ENCODE assay signal across 1 cellular context in genomic region chr2:63993871-63994270, GRCh38.
TF ChIP-seq lines count a peak whose summit lies in the region.

No MANE protein-coding gene starts in this region.

TF ChIP-seq in HepG2, 621 proteins besides CTCF, POLR2A, EP300 and RAD21 (continued from another document):
- TF ChIP-seq, protein P1, sequence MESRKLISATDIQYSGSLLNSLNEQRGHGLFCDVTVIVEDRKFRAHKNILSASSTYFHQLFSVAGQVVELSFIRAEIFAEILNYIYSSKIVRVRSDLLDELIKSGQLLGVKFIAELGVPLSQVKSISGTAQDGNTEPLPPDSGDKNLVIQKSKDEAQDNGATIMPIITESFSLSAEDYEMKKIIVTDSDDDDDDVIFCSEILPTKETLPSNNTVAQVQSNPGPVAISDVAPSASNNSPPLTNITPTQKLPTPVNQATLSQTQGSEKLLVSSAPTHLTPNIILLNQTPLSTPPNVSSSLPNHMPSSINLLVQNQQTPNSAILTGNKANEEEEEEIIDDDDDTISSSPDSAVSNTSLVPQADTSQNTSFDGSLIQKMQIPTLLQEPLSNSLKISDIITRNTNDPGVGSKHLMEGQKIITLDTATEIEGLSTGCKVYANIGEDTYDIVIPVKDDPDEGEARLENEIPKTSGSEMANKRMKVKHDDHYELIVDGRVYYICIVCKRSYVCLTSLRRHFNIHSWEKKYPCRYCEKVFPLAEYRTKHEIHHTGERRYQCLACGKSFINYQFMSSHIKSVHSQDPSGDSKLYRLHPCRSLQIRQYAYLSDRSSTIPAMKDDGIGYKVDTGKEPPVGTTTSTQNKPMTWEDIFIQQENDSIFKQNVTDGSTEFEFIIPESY (CRISPR knock-in tag; IDR thresholded peaks at IDR 0.05), result peak; percentile 35; the same call in 1 of the 2 replicates
- TF ChIP-seq, protein P2, sequence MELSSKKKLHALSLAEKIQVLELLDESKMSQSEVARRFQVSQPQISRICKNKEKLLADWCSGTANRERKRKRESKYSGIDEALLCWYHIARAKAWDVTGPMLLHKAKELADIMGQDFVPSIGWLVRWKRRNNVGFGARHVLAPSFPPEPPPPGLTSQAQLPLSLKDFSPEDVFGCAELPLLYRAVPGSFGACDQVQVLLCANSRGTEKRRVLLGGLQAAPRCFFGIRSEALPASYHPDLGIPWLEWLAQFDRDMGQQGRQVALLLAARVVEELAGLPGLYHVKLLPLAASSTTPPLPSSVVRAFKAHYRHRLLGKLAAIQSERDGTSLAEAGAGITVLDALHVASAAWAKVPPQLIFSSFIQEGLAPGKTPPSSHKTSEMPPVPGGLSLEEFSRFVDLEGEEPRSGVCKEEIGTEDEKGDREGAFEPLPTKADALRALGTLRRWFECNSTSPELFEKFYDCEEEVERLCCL (CRISPR knock-in tag; IDR thresholded peaks at IDR 0.05; ENCODE audit: borderline replicate concordance), result peak; percentile 45; the same call in 1 of the 2 replicates
- TF ChIP-seq ATF1 (CRISPR knock-in tag; IDR thresholded peaks at IDR 0.05) (no peak), ZEB1 (IDR thresholded peaks at IDR 0.05; ENCODE audit: insufficient replicate concordance, low read depth) (no peak), NFYC (CRISPR knock-in tag; IDR thresholded peaks at IDR 0.05) (no peak), ZNF136 (CRISPR knock-in tag; IDR thresholded peaks at IDR 0.05; ENCODE audit: low read depth) (0 out of 2 replicates have a peak, but pooled peaks have one; percentile 17), HIVEP1 (CRISPR knock-in tag; IDR thresholded peaks at IDR 0.05) (no peak), RFX5 (IDR thresholded peaks at IDR 0.05; ENCODE audit: low read depth, low read length) (no peak), ZNF841 (CRISPR knock-in tag; IDR thresholded peaks at IDR 0.05; ENCODE audit: borderline replicate concordance) (no peak), PRPF4 (IDR thresholded peaks at IDR 0.05; ENCODE audit: low read depth, low read length, poor library complexity, severe bottlenecking) (peak; percentile 7)
- TF ChIP-seq, protein P3, sequence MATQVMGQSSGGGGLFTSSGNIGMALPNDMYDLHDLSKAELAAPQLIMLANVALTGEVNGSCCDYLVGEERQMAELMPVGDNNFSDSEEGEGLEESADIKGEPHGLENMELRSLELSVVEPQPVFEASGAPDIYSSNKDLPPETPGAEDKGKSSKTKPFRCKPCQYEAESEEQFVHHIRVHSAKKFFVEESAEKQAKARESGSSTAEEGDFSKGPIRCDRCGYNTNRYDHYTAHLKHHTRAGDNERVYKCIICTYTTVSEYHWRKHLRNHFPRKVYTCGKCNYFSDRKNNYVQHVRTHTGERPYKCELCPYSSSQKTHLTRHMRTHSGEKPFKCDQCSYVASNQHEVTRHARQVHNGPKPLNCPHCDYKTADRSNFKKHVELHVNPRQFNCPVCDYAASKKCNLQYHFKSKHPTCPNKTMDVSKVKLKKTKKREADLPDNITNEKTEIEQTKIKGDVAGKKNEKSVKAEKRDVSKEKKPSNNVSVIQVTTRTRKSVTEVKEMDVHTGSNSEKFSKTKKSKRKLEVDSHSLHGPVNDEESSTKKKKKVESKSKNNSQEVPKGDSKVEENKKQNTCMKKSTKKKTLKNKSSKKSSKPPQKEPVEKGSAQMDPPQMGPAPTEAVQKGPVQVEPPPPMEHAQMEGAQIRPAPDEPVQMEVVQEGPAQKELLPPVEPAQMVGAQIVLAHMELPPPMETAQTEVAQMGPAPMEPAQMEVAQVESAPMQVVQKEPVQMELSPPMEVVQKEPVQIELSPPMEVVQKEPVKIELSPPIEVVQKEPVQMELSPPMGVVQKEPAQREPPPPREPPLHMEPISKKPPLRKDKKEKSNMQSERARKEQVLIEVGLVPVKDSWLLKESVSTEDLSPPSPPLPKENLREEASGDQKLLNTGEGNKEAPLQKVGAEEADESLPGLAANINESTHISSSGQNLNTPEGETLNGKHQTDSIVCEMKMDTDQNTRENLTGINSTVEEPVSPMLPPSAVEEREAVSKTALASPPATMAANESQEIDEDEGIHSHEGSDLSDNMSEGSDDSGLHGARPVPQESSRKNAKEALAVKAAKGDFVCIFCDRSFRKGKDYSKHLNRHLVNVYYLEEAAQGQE (IDR thresholded peaks at IDR 0.05; ENCODE audit: borderline replicate concordance in 1 of 2, low read depth in 1 of 2, low read length in 2 of 2), result no peak
- TF ChIP-seq, protein P4, sequence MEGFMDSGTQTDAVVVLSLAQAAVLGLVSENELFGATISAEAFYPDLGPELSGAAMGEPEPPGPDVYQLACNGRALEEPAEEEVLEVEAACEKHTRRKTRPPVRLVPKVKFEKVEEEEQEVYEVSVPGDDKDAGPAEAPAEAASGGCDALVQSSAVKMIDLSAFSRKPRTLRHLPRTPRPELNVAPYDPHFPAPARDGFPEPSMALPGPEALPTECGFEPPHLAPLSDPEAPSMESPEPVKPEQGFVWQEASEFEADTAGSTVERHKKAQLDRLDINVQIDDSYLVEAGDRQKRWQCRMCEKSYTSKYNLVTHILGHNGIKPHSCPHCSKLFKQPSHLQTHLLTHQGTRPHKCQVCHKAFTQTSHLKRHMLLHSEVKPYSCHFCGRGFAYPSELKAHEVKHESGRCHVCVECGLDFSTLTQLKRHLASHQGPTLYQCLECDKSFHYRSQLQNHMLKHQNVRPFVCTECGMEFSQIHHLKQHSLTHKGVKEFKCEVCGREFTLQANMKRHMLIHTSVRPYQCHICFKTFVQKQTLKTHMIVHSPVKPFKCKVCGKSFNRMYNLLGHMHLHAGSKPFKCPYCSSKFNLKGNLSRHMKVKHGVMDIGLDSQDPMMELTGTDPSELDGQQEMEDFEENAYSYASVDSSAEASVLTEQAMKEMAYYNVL (CRISPR knock-in tag; IDR thresholded peaks at IDR 0.05; ENCODE audit: borderline replicate concordance), result 0 out of 2 replicates have a peak, but pooled peaks have one; percentile 28
